ENCODE assay signal across 22 cellular contexts in the genomic region with DNA sequence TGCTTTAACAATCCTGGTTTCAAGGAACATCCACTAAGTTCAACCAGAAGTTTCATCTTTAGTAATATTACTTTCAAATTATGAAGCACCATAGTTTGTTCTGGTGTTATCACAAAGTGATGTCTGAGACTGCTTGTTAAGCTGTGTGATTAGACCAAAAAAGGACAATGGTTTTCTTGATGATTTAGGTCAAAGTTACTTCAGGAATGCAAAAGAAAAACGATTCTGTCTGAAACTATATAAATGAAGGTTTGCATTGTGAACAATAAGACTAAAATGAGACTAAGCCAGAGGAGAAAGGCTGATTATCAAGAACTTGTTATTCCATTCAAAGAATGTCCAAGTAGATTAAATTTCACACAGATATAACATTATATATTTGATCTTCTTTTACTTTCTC.
DNase-seq lines count a peak whose midpoint lies in the region; ATAC-seq, FAIRE-seq and TF ChIP-seq lines count a peak whose summit lies in the region.
"Had no signal": no experiment of that assay in that cellular context is flagged by ENCODE, and none has a peak within 500 bp of the region (broad histone marks: within the 10 kb centered on the region; RNA-seq: fewer than 3 reads in every experiment).

No MANE protein-coding gene starts in this region.

- H3K27ac ChIP-seq in ACC112 (ENCODE audit: low read depth, low read length) (0 out of 2 replicates have a peak overlapping the region, but pooled peaks have one; percentile 10), K562 (ENCODE audit: extremely low read depth, low read depth, low read length) (no peak overlapping the region), heart right ventricle (no peak overlapping the region)
- H3K27ac ChIP-seq: breast epithelium, neural progenitor cell, VCaP had no signal

- WGBS in K562 (ENCODE audit: insufficient coverage, low coverage, missing lambda C conversion rate): 0% methylated on average over 1 of the region's 1 CpG
- WGBS in heart right ventricle, 2 donors: 40 to 43% methylated on average over 1 of the region's 1 CpG

- in situ Hi-C loops in K562 (cut with MboI): no loop called here

- no peaks in the 10 kb centered on the region for H3K9me1 ChIP-seq in K562 (ENCODE audit: control insufficient read depth, insufficient read depth, low read length)

- intact Hi-C loops in K562 (cut with micrococcal nuclease) (no loop called here), heart right ventricle (cut with DNase I) (no loop called here)

- TF ChIP-seq CTCF in K562 (IDR thresholded peaks at IDR 0.05 in 2 of 3, conservative IDR thresholded peaks at IDR 0.05 in 1 of 3; ENCODE audit: insufficient read depth in 2 of 3, low read depth in 1 of 3, low read length in 3 of 3) (no peak), heart right ventricle (IDR thresholded peaks at IDR 0.05) (no peak)

- H3K9ac ChIP-seq in K562 (ENCODE audit: insufficient read depth in 1 of 2, low read depth in 2 of 2, low read length in 2 of 2): no peak overlapping the region
- H3K9ac ChIP-seq: neural progenitor cell had no signal

- POLR2A ChIA-PET in K562 (lab: Yijun Ruan, JAX): no interaction called here

- TF ChIP-seq EP300 in K562 (IDR thresholded peaks at IDR 0.05; ENCODE audit: low read length): no peak

- H3K36me3 ChIP-seq in ACC112 (ENCODE audit: insufficient read depth, low read length): no peaks in the 10 kb centered on the region
- H3K36me3 ChIP-seq in K562 (ENCODE audit: control insufficient read depth, insufficient read depth, low read length): no peaks in the 10 kb centered on the region
- H3K36me3 ChIP-seq in heart right ventricle: no peaks in the 10 kb centered on the region
- H3K36me3 ChIP-seq: breast epithelium, neural progenitor cell had no signal

- CTCF ChIA-PET in K562 (lab: Yijun Ruan, JAX; ENCODE audit: low intra/inter-chr PET ratio): no interaction called here

- H3K4me2 ChIP-seq in K562 (ENCODE audit: insufficient read depth, low read length): no peak overlapping the region
- H3K4me2 ChIP-seq: neural progenitor cell had no signal

- DNase-seq in LHCN-M2 (ENCODE audit: low read depth) (peak; percentile 56), K562 (ENCODE audit: extremely low read depth in 1 of 4, low spot score in 3 of 4) (no peak), kidney glomerular epithelial cell (lab: John Stamatoyannopoulos, UW) (peak; percentile 70), erythroblast (lab: John Stamatoyannopoulos, UW) (no peak), heart right ventricle (no peak), midbrain (lab: John Stamatoyannopoulos, UW) (no peak)
- DNase-seq: activated CD4-positive, alpha-beta memory T cell treated with anti-CD3 and anti-CD28 coated beads, Interleukin-2, amount 10 ng/mL, durations not matched to agents 7 days and 5 days; activated naive CD4-positive, alpha-beta T cell treated with anti-CD3 and anti-CD28 coated beads, Interleukin-2, amount 10 ng/mL, durations not matched to agents 7 days and 5 days; activated T-cell treated with anti-CD3 and anti-CD28 coated beads, Interleukin-2, amount 50 U/mL, for 1 hour; DMS53; effector memory CD4-positive, alpha-beta T cell; hypothalamus; NCI-H1930; NCI-H446; NK-92 treated with Interleukin-12 subunit alpha and Interleukin-12 subunit beta, amount 100 ng/mL, for 24 hours; retina had no signal

- H3K27me3 ChIP-seq in ACC112 (ENCODE audit: insufficient read depth, low read length): no peaks in the 10 kb centered on the region
- no peaks in the 10 kb centered on the region for H3K27me3 ChIP-seq in K562 (ENCODE audit: control insufficient read depth in 2 of 2, insufficient read depth in 2 of 2, low read length in 2 of 2)
- no peaks in the 10 kb centered on the region for H3K27me3 ChIP-seq in heart right ventricle
- H3K27me3 ChIP-seq: breast epithelium, neural progenitor cell had no signal

- H3K4me1 ChIP-seq in ACC112 (ENCODE audit: control insufficient read depth, insufficient read depth, low read length, unreplicated experiment) (peaks cover 13% of the 10 kb centered on the region), K562 (replicated peaks in 1 of 2; ENCODE audit: control insufficient read depth in 2 of 2, insufficient read depth in 2 of 2, low read length in 2 of 2) (peaks cover 0 to 5% of the 10 kb centered on the region in 2 experiments; a peak in 2 of 5 replicates), heart right ventricle (no peaks in the 10 kb centered on the region)
- H3K4me1 ChIP-seq: breast epithelium, neural progenitor cell had no signal

- peak overlapping the region; percentile 55 for H3K4me3 ChIP-seq in ACC112 (ENCODE audit: low read depth, low read length)
- H3K4me3 ChIP-seq in K562: no peak overlapping the region
- no peak overlapping the region for H3K4me3 ChIP-seq in heart right ventricle
- H3K4me3 ChIP-seq: breast epithelium, neural progenitor cell had no signal

- TF ChIP-seq RAD21 in K562 (CRISPR knock-in tag; conservative IDR thresholded peaks at IDR 0.05 in 1 of 2, IDR thresholded peaks at IDR 0.05 in 1 of 2): no peak

- BruUV-seq in K562 (replicated peaks; lab: Mats Ljungman, UMichigan): no TSS peak

- H3K9me3 ChIP-seq in K562 (replicated peaks; ENCODE audit: control insufficient read depth, insufficient read depth, low read depth, low read length) (no peaks in the 10 kb centered on the region), heart right ventricle (no peaks in the 10 kb centered on the region)
- H3K9me3 ChIP-seq: breast epithelium had no signal

- no peak for ATAC-seq in K562
- ATAC-seq in heart right ventricle: no peak
- no peak for ATAC-seq in HG03342 (IDR thresholded peaks at IDR 0.05; ENCODE audit: unreplicated experiment)

- H3K79me2 ChIP-seq in ACC112 (ENCODE audit: control insufficient read depth, insufficient read depth, low read length, unreplicated experiment): no peaks in the 10 kb centered on the region
- no peaks in the 10 kb centered on the region for H3K79me2 ChIP-seq in K562 (ENCODE audit: control insufficient read depth, insufficient read depth, low read length)

- TF ChIP-seq POLR2A in K562 (conservative IDR thresholded peaks at IDR 0.05): no peak
- TF ChIP-seq POLR2A in erythroblast (IDR thresholded peaks at IDR 0.05; ENCODE audit: low read length): no peak

- H2AFZ ChIP-seq in ACC112 (ENCODE audit: low read length, unreplicated experiment) (peak overlapping the region; percentile 96), K562 (ENCODE audit: low read depth, low read length) (peak overlapping the region; percentile 19; the same call in 1 of the 2 replicates)
- H2AFZ ChIP-seq: neural progenitor cell had no signal

- no peaks in the 10 kb centered on the region for H4K20me1 ChIP-seq in K562 (replicated peaks; ENCODE audit: control insufficient read depth, insufficient read depth, low read length)

- FAIRE-seq in K562 (lab: Jason Lieb, UNC): no peak
- FAIRE-seq: A204.1 had no signal

TF ChIP-seq in K562, 482 proteins besides CTCF, POLR2A, EP300 and RAD21:
- TF ChIP-seq RNF2 (IDR thresholded peaks at IDR 0.05) (no peak), MEF2D (tag; conservative IDR thresholded peaks at IDR 0.05; ENCODE audit: low read depth) (no peak), STAG1 (CRISPR knock-in tag; IDR thresholded peaks at IDR 0.05; ENCODE audit: borderline replicate concordance) (no peak)

Comparison
In these comparisons a context has a peak if more than half of its experiments do, and no peak if none do; other contexts are left out.
1. DNase-seq: peak in LHCN-M2 (single experiment) and kidney glomerular epithelial cell (single experiment); none in K562 (0 of 4), erythroblast (0 of 2), heart right ventricle (0 of 2) and midbrain (single experiment).